In the genomic region with DNA sequence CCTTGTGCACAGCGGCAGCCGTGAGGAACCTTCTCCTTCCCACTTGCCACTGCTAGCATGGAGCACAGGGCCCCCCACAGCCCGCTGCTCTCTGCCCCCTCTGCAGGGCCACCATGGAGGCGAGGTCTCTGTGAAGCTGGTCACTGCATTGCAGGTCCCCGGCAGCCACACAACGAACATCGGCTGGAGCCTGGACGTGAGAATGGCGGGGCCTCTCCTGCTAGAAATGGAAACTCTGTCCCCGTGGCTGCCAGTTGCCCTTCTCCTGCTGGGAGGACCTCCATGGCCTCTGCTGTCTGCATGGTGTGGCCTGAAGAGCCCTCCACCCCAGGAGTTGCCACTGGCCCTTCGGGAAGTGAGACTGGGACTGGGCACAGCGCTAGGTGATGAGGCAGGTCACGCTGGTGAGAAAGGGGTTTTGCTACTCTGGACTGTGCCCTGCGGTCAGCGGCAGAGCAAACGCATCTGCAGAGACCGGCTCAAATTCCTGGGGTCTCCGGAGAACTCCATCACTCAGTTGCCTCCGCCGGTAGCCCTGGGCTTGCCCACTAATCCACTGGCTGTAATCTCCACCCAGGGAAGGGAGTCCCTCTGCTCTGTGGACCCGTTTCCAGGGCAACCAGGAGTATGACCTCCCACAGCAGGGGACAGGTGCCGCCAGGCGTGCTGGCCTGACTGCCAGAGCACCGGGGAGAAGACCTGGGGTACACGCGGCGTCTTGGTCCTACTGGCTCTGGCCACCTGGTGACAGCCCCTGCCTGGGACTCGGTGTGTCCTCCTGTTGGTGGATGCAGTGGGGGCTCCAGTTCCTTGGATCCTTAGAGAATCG, we compare ENCODE assay signal across 15 cellular contexts.
"Had no signal": no experiment of that assay in that cellular context is flagged by ENCODE, and none has a peak within 500 bp of the region (broad histone marks: within the 10 kb centered on the region; RNA-seq: fewer than 3 reads in every experiment).

No MANE protein-coding gene starts in this region.

- H3K27ac Mint-ChIP-seq: activated CD4-positive, alpha-beta T cell treated with anti-CD3 and anti-CD28 coated beads, Interleukin-2, amount 10 ng/mL, durations not matched to agents 7 days and 5 days; dendritic cell treated with granulocyte-macrophage colony-stimulating factor and Interleukin-4, amounts not matched to agents 40 ng/mL and 50 ng/mL, for 4 days; effector memory CD8-positive, alpha-beta T cell; memory B cell; nephron had no signal

- DNase-seq: activated CD4-positive, alpha-beta T cell treated with anti-CD3 and anti-CD28 coated beads, Interleukin-2, amount 10 ng/mL, durations not matched to agents 7 days and 5 days; activated CD4-positive, CD25-positive, alpha-beta regulatory T cell; activated gamma-delta T cell; effector memory CD8-positive, alpha-beta T cell; glutamatergic neuron; SHP77; small intestine; T-helper 2 cell; transverse colon had no signal

- H3K4me1 Mint-ChIP-seq: activated CD4-positive, alpha-beta T cell treated with anti-CD3 and anti-CD28 coated beads, Interleukin-2, amount 10 ng/mL, durations not matched to agents 7 days and 5 days; central memory CD8-positive, alpha-beta T cell; memory B cell; nephron had no signal

- H3K4me3 ChIP-seq: body of pancreas, transverse colon had no signal

- H3K27ac ChIP-seq: body of pancreas, transverse colon had no signal

- H3K9me3 Mint-ChIP-seq: activated CD4-positive, alpha-beta T cell treated with anti-CD3 and anti-CD28 coated beads, Interleukin-2, amount 10 ng/mL, durations not matched to agents 7 days and 5 days; central memory CD8-positive, alpha-beta T cell; dendritic cell treated with granulocyte-macrophage colony-stimulating factor and Interleukin-4, amounts not matched to agents 40 ng/mL and 50 ng/mL, for 4 days; effector memory CD8-positive, alpha-beta T cell; memory B cell; nephron had no signal

- H3K27me3 ChIP-seq: body of pancreas, transverse colon had no signal

- ATAC-seq: body of pancreas; effector memory CD8-positive, alpha-beta T cell; left colon had no signal

- H3K36me3 ChIP-seq: transverse colon had no signal

- H3K36me3 Mint-ChIP-seq: memory B cell had no signal

- H3K27me3 Mint-ChIP-seq: activated CD4-positive, alpha-beta T cell treated with anti-CD3 and anti-CD28 coated beads, Interleukin-2, amount 10 ng/mL, durations not matched to agents 7 days and 5 days; dendritic cell treated with granulocyte-macrophage colony-stimulating factor and Interleukin-4, amounts not matched to agents 40 ng/mL and 50 ng/mL, for 4 days; memory B cell had no signal

- H3K4me3 Mint-ChIP-seq: activated CD4-positive, alpha-beta T cell treated with anti-CD3 and anti-CD28 coated beads, Interleukin-2, amount 10 ng/mL, durations not matched to agents 7 days and 5 days; central memory CD8-positive, alpha-beta T cell; dendritic cell treated with granulocyte-macrophage colony-stimulating factor and Interleukin-4, amounts not matched to agents 40 ng/mL and 50 ng/mL, for 4 days; effector memory CD8-positive, alpha-beta T cell; memory B cell; nephron had no signal

- H3K4me1 ChIP-seq: body of pancreas, transverse colon had no signal

- H3K9me3 ChIP-seq: body of pancreas, transverse colon had no signal
